39 cellular contexts compared by ENCODE assay signal in genomic region chr7:101788517-101788916, GRCh38.
"Had no signal": no experiment of that assay in that cellular context is flagged by ENCODE, and none has a peak within 500 bp of the region (broad histone marks: within the 10 kb centered on the region; RNA-seq: fewer than 3 reads in every experiment).

No MANE protein-coding gene starts in this region.

- H3K4me3 ChIP-seq: adrenal gland, ascending aorta, body of pancreas, breast epithelium, cardiac muscle cell had no signal

- H3K27ac Mint-ChIP-seq: activated naive CD4-positive, alpha-beta T cell treated with anti-CD3 and anti-CD28 coated beads for 36 hours; activated naive CD4-positive, alpha-beta T cell treated with anti-CD3 and anti-CD28 coated beads, Interleukin-2, amount 10 ng/mL, durations not matched to agents 7 days and 5 days; activated naive CD4-positive, alpha-beta T cell treated with anti-CD3 and anti-CD28 coated beads, Interleukin-2, amount 50 U/mL, for 24 hours; activated naive CD4-positive, alpha-beta T cell treated with anti-CD3 and anti-CD28 coated beads, Interleukin-2, amount 50 U/mL, for 72 hours; activated naive CD8-positive, alpha-beta T cell; activated naive CD8-positive, alpha-beta T cell treated with anti-CD3 and anti-CD28 coated beads for 36 hours; activated naive CD8-positive, alpha-beta T cell treated with anti-CD3 and anti-CD28 coated beads, Interleukin-2, amount 10 ng/mL, durations not matched to agents 7 days and 5 days; activated naive CD8-positive, alpha-beta T cell treated with anti-CD3 and anti-CD28 coated beads, Interleukin-2, amount 50 U/mL, for 24 hours; activated T-cell treated with anti-CD3 and anti-CD28 coated beads, Interleukin-2, amount 50 U/mL, for 24 hours; activated T-cell treated with anti-CD3 and anti-CD28 coated beads, Interleukin-2, amount 50 U/mL, for 72 hours; activated T-helper 1 cell treated with anti-CD3 and anti-CD28 coated beads, Interleukin-12 subunit alpha, Interleukin-12 subunit beta, Interleukin-2, Interleukin-4 antibody, amounts not matched to agents 30 ng/mL and 10 ng/mL and 1 ng/mL, durations not matched to agents 14 hours and 24 hours and 36 hours; activated T-helper 17 cell treated with anti-CD3 and anti-CD28 coated beads, Interleukin-2, amount 50 U/mL, for 72 hours; activated T-helper 2 cell treated with anti-CD3 and anti-CD28 coated beads, Interferon-gamma antibody, Interleukin-2, Interleukin-4, amounts not matched to agents 10 μg/mL and 5 μg/mL and 100 μg/mL, durations not matched to agents 14 hours and 24 hours and 36 hours; brain had no signal

- H3K27me3 ChIP-seq: adrenal gland, ascending aorta, body of pancreas, breast epithelium, cardiac muscle cell had no signal

- H3K36me3 ChIP-seq: adrenal gland, ascending aorta, brain microvascular endothelial cell, breast epithelium, cardiac muscle cell had no signal

- FAIRE-seq: astrocyte, bronchial epithelial cell had no signal

- DNase-seq: activated effector memory CD4-positive, alpha-beta T cell treated with anti-CD3 and anti-CD28 coated beads, Interleukin-2, amount 50 U/mL, for 16 hours; activated effector memory CD4-positive, alpha-beta T cell treated with Interleukin-2 at 50 U/mL for 16 hours; activated gamma-delta T cell; activated gamma-delta T cell treated with Interleukin-2 at 50 U/mL for 16 hours; activated naive CD4-positive, alpha-beta T cell; activated naive CD4-positive, alpha-beta T cell treated with anti-CD3 and anti-CD28 coated beads for 36 hours; activated naive CD4-positive, alpha-beta T cell treated with anti-CD3 and anti-CD28 coated beads, Interleukin-2, amount 10 ng/mL, durations not matched to agents 7 days and 5 days; activated naive CD4-positive, alpha-beta T cell treated with anti-CD3 and anti-CD28 coated beads, Interleukin-2, amount 50 U/mL, for 16 hours; activated naive CD4-positive, alpha-beta T cell treated with Interleukin-2 at 50 U/mL for 16 hours; activated naive CD8-positive, alpha-beta T cell treated with anti-CD3 and anti-CD28 coated beads for 36 hours; activated naive CD8-positive, alpha-beta T cell treated with anti-CD3 and anti-CD28 coated beads, Interleukin-2, amount 10 ng/mL, durations not matched to agents 7 days and 5 days; activated naive CD8-positive, alpha-beta T cell treated with anti-CD3 and anti-CD28 coated beads, Interleukin-2, amount 50 U/mL, for 24 hours; activated T-cell treated with anti-CD3 and anti-CD28 coated beads, Interleukin-2, amount 50 U/mL, for 1 hour; activated T-cell treated with anti-CD3 and anti-CD28 coated beads, Interleukin-2, amount 50 U/mL, for 24 hours; activated T-cell treated with anti-CD3 and anti-CD28 coated beads, Interleukin-2, amount 50 U/mL, for 4 hours; activated T-cell treated with anti-CD3 and anti-CD28 coated beads, Interleukin-2, amount 50 U/mL, for 48 hours; activated T-cell treated with anti-CD3 and anti-CD28 coated beads, Interleukin-2, amount 50 U/mL, for 72 hours; adrenal gland; amniotic stem cell; amygdala; anterior cingulate cortex; body of pancreas; brain microvascular endothelial cell; caudate nucleus; central memory CD4-positive, alpha-beta T cell; cerebellar nuclear complex had no signal

- ATAC-seq: activated naive CD4-positive, alpha-beta T cell treated with anti-CD3 and anti-CD28 coated beads, Interleukin-2, amount 50 U/mL, for 72 hours; activated naive CD8-positive, alpha-beta T cell treated with anti-CD3 and anti-CD28 coated beads, Interleukin-2, amount 50 U/mL, for 24 hours; activated T-cell treated with anti-CD3 and anti-CD28 coated beads, Interleukin-2, amount 50 U/mL, for 4 hours; activated T-cell treated with anti-CD3 and anti-CD28 coated beads, Interleukin-2, amount 50 U/mL, for 72 hours; activated T-helper 17 cell treated with anti-CD3 and anti-CD28 coated beads, Interleukin-2, amount 50 U/mL, for 72 hours; body of pancreas had no signal

- H3K9me3 Mint-ChIP-seq: activated naive CD4-positive, alpha-beta T cell treated with anti-CD3 and anti-CD28 coated beads for 36 hours; activated naive CD4-positive, alpha-beta T cell treated with anti-CD3 and anti-CD28 coated beads, Interleukin-2, amount 10 ng/mL, durations not matched to agents 7 days and 5 days; activated naive CD4-positive, alpha-beta T cell treated with anti-CD3 and anti-CD28 coated beads, Interleukin-2, amount 50 U/mL, for 24 hours; activated naive CD4-positive, alpha-beta T cell treated with anti-CD3 and anti-CD28 coated beads, Interleukin-2, amount 50 U/mL, for 72 hours; activated naive CD8-positive, alpha-beta T cell treated with anti-CD3 and anti-CD28 coated beads, Interleukin-2, amount 50 U/mL, for 24 hours; activated T-cell treated with anti-CD3 and anti-CD28 coated beads, Interleukin-2, amount 50 U/mL, for 24 hours; activated T-cell treated with anti-CD3 and anti-CD28 coated beads, Interleukin-2, amount 50 U/mL, for 4 hours; activated T-cell treated with anti-CD3 and anti-CD28 coated beads, Interleukin-2, amount 50 U/mL, for 72 hours; activated T-helper 17 cell treated with anti-CD3 and anti-CD28 coated beads, Interleukin-2, amount 50 U/mL, for 72 hours; activated T-helper 2 cell treated with anti-CD3 and anti-CD28 coated beads, Interferon-gamma antibody, Interleukin-2, Interleukin-4, amounts not matched to agents 10 μg/mL and 5 μg/mL and 100 μg/mL, durations not matched to agents 14 hours and 24 hours and 36 hours; central memory CD8-positive, alpha-beta T cell had no signal

- H3K27me3 Mint-ChIP-seq: activated naive CD4-positive, alpha-beta T cell treated with anti-CD3 and anti-CD28 coated beads, Interleukin-2, amount 50 U/mL, for 24 hours; activated naive CD8-positive, alpha-beta T cell; activated naive CD8-positive, alpha-beta T cell treated with anti-CD3 and anti-CD28 coated beads for 36 hours had no signal

- H3K4me3 Mint-ChIP-seq: activated naive CD4-positive, alpha-beta T cell treated with anti-CD3 and anti-CD28 coated beads for 36 hours; activated naive CD4-positive, alpha-beta T cell treated with anti-CD3 and anti-CD28 coated beads, Interleukin-2, amount 10 ng/mL, durations not matched to agents 7 days and 5 days; activated naive CD4-positive, alpha-beta T cell treated with anti-CD3 and anti-CD28 coated beads, Interleukin-2, amount 50 U/mL, for 24 hours; activated naive CD8-positive, alpha-beta T cell; activated naive CD8-positive, alpha-beta T cell treated with anti-CD3 and anti-CD28 coated beads for 36 hours; activated naive CD8-positive, alpha-beta T cell treated with anti-CD3 and anti-CD28 coated beads, Interleukin-2, amount 10 ng/mL, durations not matched to agents 7 days and 5 days; activated naive CD8-positive, alpha-beta T cell treated with anti-CD3 and anti-CD28 coated beads, Interleukin-2, amount 50 U/mL, for 24 hours; activated T-cell treated with anti-CD3 and anti-CD28 coated beads, Interleukin-2, amount 50 U/mL, for 24 hours; activated T-cell treated with anti-CD3 and anti-CD28 coated beads, Interleukin-2, amount 50 U/mL, for 4 hours; activated T-cell treated with anti-CD3 and anti-CD28 coated beads, Interleukin-2, amount 50 U/mL, for 72 hours; activated T-helper 1 cell treated with anti-CD3 and anti-CD28 coated beads, Interleukin-12 subunit alpha, Interleukin-12 subunit beta, Interleukin-2, Interleukin-4 antibody, amounts not matched to agents 30 ng/mL and 10 ng/mL and 1 ng/mL, durations not matched to agents 14 hours and 24 hours and 36 hours; activated T-helper 17 cell treated with anti-CD3 and anti-CD28 coated beads, Interleukin-2, amount 50 U/mL, for 72 hours; brain; central memory CD8-positive, alpha-beta T cell had no signal

- H3K36me3 Mint-ChIP-seq: activated naive CD4-positive, alpha-beta T cell treated with anti-CD3 and anti-CD28 coated beads, Interleukin-2, amount 10 ng/mL, durations not matched to agents 7 days and 5 days; activated naive CD4-positive, alpha-beta T cell treated with anti-CD3 and anti-CD28 coated beads, Interleukin-2, amount 50 U/mL, for 24 hours; activated naive CD4-positive, alpha-beta T cell treated with anti-CD3 and anti-CD28 coated beads, Interleukin-2, amount 50 U/mL, for 72 hours; activated naive CD8-positive, alpha-beta T cell; activated naive CD8-positive, alpha-beta T cell treated with anti-CD3 and anti-CD28 coated beads for 36 hours; activated naive CD8-positive, alpha-beta T cell treated with anti-CD3 and anti-CD28 coated beads, Interleukin-2, amount 10 ng/mL, durations not matched to agents 7 days and 5 days; brain had no signal

- H3K9me3 ChIP-seq: adrenal gland, ascending aorta, body of pancreas, breast epithelium had no signal

- H3K4me1 ChIP-seq: adrenal gland, ascending aorta, breast epithelium had no signal

- H3K27ac ChIP-seq: adrenal gland, ascending aorta, body of pancreas, brain microvascular endothelial cell, breast epithelium, cardiac muscle cell had no signal

- H3K4me1 Mint-ChIP-seq: activated naive CD4-positive, alpha-beta T cell treated with anti-CD3 and anti-CD28 coated beads, Interleukin-2, amount 10 ng/mL, durations not matched to agents 7 days and 5 days had no signal
